In genomic region chr10:24695452-24695851, GRCh38 we compare ENCODE assay signal across 16 cellular contexts. TPM values are rescaled to one million over a fixed set of nuclear protein-coding genes. Genes with fewer than 3 reads are reported as not detected.
A peak's percentile ranks its signal among the peaks of the same experiment; 100 is the strongest.
DNase-seq lines count a peak whose midpoint lies in the region; ATAC-seq and TF ChIP-seq lines count a peak whose summit lies in the region.
"Had no signal": no experiment of that assay in that cellular context is flagged by ENCODE, and none has a peak within 500 bp of the region (broad histone marks: within the 10 kb centered on the region; RNA-seq: fewer than 3 reads in every experiment).

No MANE protein-coding gene starts in this region.

- H3K4me1 ChIP-seq in heart right ventricle, result peaks cover 6 to 70% (median 61%) of the 10 kb centered on the region in 9 donors
- H3K4me1 ChIP-seq: BLaER1 had no signal

- H3K36me3 Mint-ChIP-seq in progenitor cell of endocrine pancreas (ENCODE audit: insufficient read depth), result no peaks in the 10 kb centered on the region
- H3K36me3 Mint-ChIP-seq: CD8-positive, alpha-beta memory T cell had no signal

- H3K27me3 Mint-ChIP-seq in progenitor cell of endocrine pancreas, result no peaks in the 10 kb centered on the region
- H3K27me3 Mint-ChIP-seq: CD8-positive, alpha-beta memory T cell had no signal

- no peaks in the 10 kb centered on the region for H3K9me3 Mint-ChIP-seq in progenitor cell of endocrine pancreas (ENCODE audit: low read depth)
- H3K9me3 Mint-ChIP-seq: CD8-positive, alpha-beta memory T cell had no signal

- no peak overlapping the region for H3K4me3 Mint-ChIP-seq in progenitor cell of endocrine pancreas (ENCODE audit: low read depth)
- H3K4me3 Mint-ChIP-seq: CD8-positive, alpha-beta memory T cell had no signal

- peak overlapping the region in 5 of 10 donors; percentile 5 to 43 (median 9) for H3K27ac ChIP-seq in heart right ventricle
- H3K27ac ChIP-seq: BLaER1 had no signal

- peaks cover 11% of the 10 kb centered on the region for H3K4me1 Mint-ChIP-seq in progenitor cell of endocrine pancreas (ENCODE audit: low read depth)

- peak overlapping the region; percentile 82 for H3K27ac Mint-ChIP-seq in progenitor cell of endocrine pancreas

- peaks cover 0 to 4% (median 0%) of the 10 kb centered on the region in 9 donors for H3K36me3 ChIP-seq in heart right ventricle
- H3K36me3 ChIP-seq: BLaER1 had no signal

- ATAC-seq in heart right ventricle, result peak in 7 of 8 donors; percentile 49 to 82 (median 66)
- ATAC-seq in GM21576 (IDR thresholded peaks at IDR 0.05; ENCODE audit: unreplicated experiment), result no peak
- ATAC-seq in HG03432 (IDR thresholded peaks at IDR 0.05; ENCODE audit: unreplicated experiment), result no peak

- TF ChIP-seq CTCF in heart right ventricle (IDR thresholded peaks at IDR 0.05), result no peak
- TF ChIP-seq CTCF in progenitor cell of endocrine pancreas (IDR thresholded peaks at IDR 0.05; ENCODE audit: unreplicated experiment), result no peak

- intact Hi-C loops in heart right ventricle (cut with DNase I), result no loop called here

- no peaks in the 10 kb centered on the region for H3K9me3 ChIP-seq in heart right ventricle
- H3K9me3 ChIP-seq: BLaER1 had no signal

- WGBS in heart right ventricle, 2 donors, result 56 to 59% methylated on average over 3 of the region's 3 CpGs

- DNase-seq in NCI-H1092 treated with DMSO at 0.1 percent for 48 hours (lab: John Stamatoyannopoulos, UW) (peak; percentile 3), NCI-H1092 (lab: John Stamatoyannopoulos, UW) (no peak), NCI-H524 treated with DMSO at 0.1 percent for 48 hours (lab: John Stamatoyannopoulos, UW) (peak; percentile 21), heart right ventricle (no peak), progenitor cell of endocrine pancreas (ENCODE audit: low spot score, unreplicated experiment) (no peak), NCI-H146 (lab: John Stamatoyannopoulos, UW) (no peak)
- DNase-seq: 8988T; CD8-positive, alpha-beta memory T cell; DMS153; EL; NCI-H1436 treated with DMSO at 0.1 percent for 48 hours; NCI-H2081 treated with DMSO at 0.1 percent for 48 hours; NCI-H774 had no signal

- no peak overlapping the region for H3K4me3 ChIP-seq in heart right ventricle
- H3K4me3 ChIP-seq: BLaER1 had no signal

- no peaks in the 10 kb centered on the region for H3K27me3 ChIP-seq in heart right ventricle
- H3K27me3 ChIP-seq: BLaER1 had no signal

RNA-seq across cellular contexts. Expression of gene ARHGAP21, which starts 28.2 kb away (rescaled TPM):
- total RNA-seq in heart right ventricle (10 to 100 TPM; 35.2 to 52.3 (median 39.9) TPM), progenitor cell of endocrine pancreas (88.0 and 98.2 TPM in 2 replicates)
- polyA plus RNA-seq in heart right ventricle, result 10 to 100 TPM; 23.0 to 47.2 TPM

Comparison
In these comparisons a context has a peak if more than half of its experiments do, and no peak if none do; other contexts are left out.
1. DNase-seq: peak in NCI-H1092 treated with DMSO at 0.1 percent for 48 hours (single experiment) and NCI-H524 treated with DMSO at 0.1 percent for 48 hours (single experiment); none in NCI-H1092 (single experiment), heart right ventricle (0 of 2), progenitor cell of endocrine pancreas (single experiment) and NCI-H146 (single experiment).
2. ATAC-seq: peak in heart right ventricle (7 of 8); none in GM21576 (single experiment) and HG03432 (single experiment).